ENCODE assay signal across 18 cellular contexts in the genomic region with DNA sequence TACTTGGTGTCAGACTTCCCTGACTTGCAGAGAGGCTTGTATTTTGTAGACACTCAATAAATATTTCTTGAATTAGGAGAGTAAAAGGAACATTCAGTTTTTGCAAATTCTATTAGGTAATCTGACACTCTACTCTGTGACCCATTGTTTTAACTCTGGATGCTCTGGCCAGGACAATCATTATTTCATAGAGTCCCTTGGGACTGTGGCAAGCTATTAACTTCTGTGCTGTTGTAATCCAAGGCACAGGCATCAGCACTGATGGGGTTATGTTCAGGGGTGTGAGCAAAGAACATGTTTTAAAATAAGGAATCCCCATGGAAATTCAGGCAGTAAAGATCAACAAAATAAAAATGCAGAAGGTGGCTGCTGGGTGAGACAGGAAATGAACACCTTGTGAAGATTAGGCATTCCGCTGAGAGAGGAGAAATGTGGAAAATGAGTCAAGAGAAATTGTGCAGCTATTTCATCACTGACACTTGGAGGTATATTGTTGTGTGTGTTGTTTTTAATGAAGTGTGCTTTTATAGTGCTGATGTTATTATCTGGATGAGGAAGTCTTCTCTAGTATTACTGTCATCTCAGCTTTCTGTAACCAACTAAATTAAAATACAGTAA.
A peak's percentile ranks its signal among the peaks of the same experiment; 100 is the strongest.
DNase-seq lines count a peak whose midpoint lies in the region; ATAC-seq and TF ChIP-seq lines count a peak whose summit lies in the region.
"Had no signal": no experiment of that assay in that cellular context is flagged by ENCODE, and none has a peak within 500 bp of the region (broad histone marks: within the 10 kb centered on the region; RNA-seq: fewer than 3 reads in every experiment).

No MANE protein-coding gene starts in this region.

- H3K9ac ChIP-seq in GM23248 = no peak overlapping the region

- H3K4me2 ChIP-seq in GM23248 (ENCODE audit: unreplicated experiment) = no peak overlapping the region

- H4K20me1 ChIP-seq in GM23248 (ENCODE audit: insufficient read depth) = no peaks in the 10 kb centered on the region

- peak; percentile 50 for DNase-seq in GM23248
- DNase-seq in RWPE2 (ENCODE audit: low spot score) = no peak
- peak; percentile 75 for DNase-seq in epithelial cell of esophagus (ENCODE audit: low read depth)
- DNase-seq in nephron progenitor cell = no peak
- DNase-seq in HAP-1 (ENCODE audit: low spot score in 2 of 2) = no peak
- DNase-seq in omental fat pad (ENCODE audit: low spot score) = no peak
- no peak for DNase-seq in activated effector memory CD4-positive, alpha-beta T cell treated with anti-CD3 and anti-CD28 coated beads, Interleukin-2, amount 50 U/mL, for 16 hours
- DNase-seq: activated CD4-positive, alpha-beta memory T cell treated with anti-CD3 and anti-CD28 coated beads for 36 hours; DND-41; effector CD4-positive, alpha-beta T cell; naive B cell; NCI-H524; psoas muscle; stimulated activated CD4-positive, alpha-beta T cell treated with anti-CD3 and anti-CD28 coated beads, Interleukin-2, amount 100 ng/mL, for 24 hours; transverse colon had no signal

- H3K9me2 ChIP-seq in GM23248 (ENCODE audit: insufficient read depth) = no peaks in the 10 kb centered on the region

- peak overlapping the region; percentile 53 for H3K27ac Mint-ChIP-seq in nephron progenitor cell
- H3K27ac Mint-ChIP-seq: activated CD4-positive, alpha-beta memory T cell treated with anti-CD3 and anti-CD28 coated beads for 36 hours had no signal

- no peak overlapping the region for H2AFZ ChIP-seq in GM23248

- H3K9me3 ChIP-seq in GM23248 (ENCODE audit: low read depth) (no peaks in the 10 kb centered on the region), RWPE2 (ENCODE audit: severe bottlenecking) (no peaks in the 10 kb centered on the region), HAP-1 (no peaks in the 10 kb centered on the region)
- H3K9me3 ChIP-seq: psoas muscle, transverse colon had no signal

- no peaks in the 10 kb centered on the region for H3K79me2 ChIP-seq in GM23248 (ENCODE audit: insufficient read depth)

- no peak overlapping the region for H3K4me3 Mint-ChIP-seq in nephron progenitor cell
- H3K4me3 Mint-ChIP-seq: activated CD4-positive, alpha-beta memory T cell treated with anti-CD3 and anti-CD28 coated beads for 36 hours; naive B cell had no signal

- peaks cover 14% of the 10 kb centered on the region for H3K9me3 Mint-ChIP-seq in nephron progenitor cell
- H3K9me3 Mint-ChIP-seq: activated CD4-positive, alpha-beta memory T cell treated with anti-CD3 and anti-CD28 coated beads for 36 hours; naive B cell had no signal

- peaks cover 25% of the 10 kb centered on the region for H3K4me1 ChIP-seq in GM23248 (ENCODE audit: insufficient read depth)
- peaks cover 26% of the 10 kb centered on the region for H3K4me1 ChIP-seq in RWPE2 (ENCODE audit: insufficient read depth, poor library complexity, severe bottlenecking)
- H3K4me1 ChIP-seq in HAP-1 = peaks cover 2% of the 10 kb centered on the region
- H3K4me1 ChIP-seq: psoas muscle, transverse colon had no signal

- H3K36me3 Mint-ChIP-seq in nephron progenitor cell (ENCODE audit: low read depth) = peaks cover 40% of the 10 kb centered on the region

- TF ChIP-seq CTCF in RWPE2 (IDR thresholded peaks at IDR 0.05; ENCODE audit: poor library complexity, severe bottlenecking) = no peak
- TF ChIP-seq CTCF in epithelial cell of esophagus (IDR thresholded peaks at IDR 0.05; ENCODE audit: insufficient read depth, low read depth, low read length, missing control alignments) = no peak
- TF ChIP-seq CTCF in nephron progenitor cell (IDR thresholded peaks at IDR 0.05) = no peak
- TF ChIP-seq CTCF in omental fat pad (IDR thresholded peaks at IDR 0.05) = no peak

- peaks cover 8% of the 10 kb centered on the region for H3K4me1 Mint-ChIP-seq in nephron progenitor cell

- no peaks in the 10 kb centered on the region for H3K27me3 Mint-ChIP-seq in nephron progenitor cell (ENCODE audit: low read depth, poor library complexity)
- H3K27me3 Mint-ChIP-seq: activated CD4-positive, alpha-beta memory T cell treated with anti-CD3 and anti-CD28 coated beads for 36 hours; naive B cell had no signal

- in situ Hi-C loops in GM23248 (cut with MboI) (no loop called here), HAP-1 (cut with MboI; ENCODE audit: low sequenced_read_pairs) (no loop called here)

- WGBS in GM23248 (ENCODE audit: low coverage in 1 of 2, low lambda C conversion rate in 2 of 2, missing lambda C conversion rate in 2 of 2), 2 experiments = 92 to 93% methylated on average over 1 of the region's 1 CpG

- H3K27me3 ChIP-seq in GM23248 (replicated peaks; ENCODE audit: insufficient read depth) (no peaks in the 10 kb centered on the region), RWPE2 (ENCODE audit: insufficient read depth, poor library complexity, severe bottlenecking) (no peaks in the 10 kb centered on the region), HAP-1 (ENCODE audit: low read depth) (no peaks in the 10 kb centered on the region)
- H3K27me3 ChIP-seq: transverse colon had no signal

- H3K4me3 ChIP-seq in GM23248 (no peak overlapping the region), RWPE2 (ENCODE audit: severe bottlenecking) (no peak overlapping the region), epithelial cell of esophagus (ENCODE audit: low read length) (no peak overlapping the region), HAP-1 (no peak overlapping the region)
- H3K4me3 ChIP-seq: psoas muscle, transverse colon had no signal

- no peaks in the 10 kb centered on the region for H3K36me3 ChIP-seq in GM23248 (ENCODE audit: low read depth)
- H3K36me3 ChIP-seq in RWPE2 (ENCODE audit: low read depth) = no peaks in the 10 kb centered on the region
- no peaks in the 10 kb centered on the region for H3K36me3 ChIP-seq in HAP-1 (replicated peaks)
- H3K36me3 ChIP-seq: transverse colon had no signal

- peaks cover 5% of the 10 kb centered on the region; the same call in 1 of the 2 replicates for H3F3A ChIP-seq in GM23248 (ENCODE audit: insufficient read depth)

- ATAC-seq in RWPE2 (ENCODE audit: low read depth) (peak; percentile 48), HG03108 (IDR thresholded peaks at IDR 0.05; ENCODE audit: unreplicated experiment) (no peak), omental fat pad (ENCODE audit: low FRiP score) (no peak)

- no peak overlapping the region for H3K27ac ChIP-seq in GM23248
- peak overlapping the region; percentile 83 for H3K27ac ChIP-seq in RWPE2 (ENCODE audit: poor library complexity, severe bottlenecking)
- H3K27ac ChIP-seq: C4-2B, psoas muscle, RWPE1, transverse colon had no signal

Comparison
In these comparisons a context has a peak if more than half of its experiments do, and no peak if none do; other contexts are left out.
1. DNase-seq: peak in GM23248 (single experiment) and epithelial cell of esophagus (single experiment); none in RWPE2 (single experiment), nephron progenitor cell (single experiment), HAP-1 (0 of 2), omental fat pad (single experiment) and activated effector memory CD4-positive, alpha-beta T cell treated with anti-CD3 and anti-CD28 coated beads, Interleukin-2, amount 50 U/mL, for 16 hours (single experiment).